In genomic region chr2:3605013-3605961, GRCh38 we compare ENCODE assay signal across 1 cellular context.
TF ChIP-seq lines count a peak whose summit lies in the region.

No MANE protein-coding gene starts in this region.

TF ChIP-seq in HepG2, 621 proteins besides CTCF, POLR2A, EP300 and RAD21 (continues in another document):
- TF ChIP-seq AHDC1 (CRISPR knock-in tag; IDR thresholded peaks at IDR 0.05; ENCODE audit: borderline replicate concordance) = peak; percentile 45; the same call in 1 of the 2 replicates
- no peak for TF ChIP-seq GRHL1 (CRISPR knock-in tag; conservative IDR thresholded peaks at IDR 0.05)
- TF ChIP-seq ELF4 (CRISPR knock-in tag; IDR thresholded peaks at IDR 0.05; ENCODE audit: borderline replicate concordance) = 0 out of 2 replicates have a peak, but pooled peaks have one; percentile 41
- peak; percentile 43 for TF ChIP-seq SIX1 (CRISPR knock-in tag; IDR thresholded peaks at IDR 0.05; ENCODE audit: borderline replicate concordance)
- TF ChIP-seq SIX4 (CRISPR knock-in tag; IDR thresholded peaks at IDR 0.05) = peak; percentile 65
- peak; percentile 34; the same call in 1 of the 2 replicates for TF ChIP-seq MXD4 (CRISPR knock-in tag; IDR thresholded peaks at IDR 0.05)
- no peak for TF ChIP-seq ZNF234 (CRISPR knock-in tag; conservative IDR thresholded peaks at IDR 0.05)
- TF ChIP-seq, protein P1, sequence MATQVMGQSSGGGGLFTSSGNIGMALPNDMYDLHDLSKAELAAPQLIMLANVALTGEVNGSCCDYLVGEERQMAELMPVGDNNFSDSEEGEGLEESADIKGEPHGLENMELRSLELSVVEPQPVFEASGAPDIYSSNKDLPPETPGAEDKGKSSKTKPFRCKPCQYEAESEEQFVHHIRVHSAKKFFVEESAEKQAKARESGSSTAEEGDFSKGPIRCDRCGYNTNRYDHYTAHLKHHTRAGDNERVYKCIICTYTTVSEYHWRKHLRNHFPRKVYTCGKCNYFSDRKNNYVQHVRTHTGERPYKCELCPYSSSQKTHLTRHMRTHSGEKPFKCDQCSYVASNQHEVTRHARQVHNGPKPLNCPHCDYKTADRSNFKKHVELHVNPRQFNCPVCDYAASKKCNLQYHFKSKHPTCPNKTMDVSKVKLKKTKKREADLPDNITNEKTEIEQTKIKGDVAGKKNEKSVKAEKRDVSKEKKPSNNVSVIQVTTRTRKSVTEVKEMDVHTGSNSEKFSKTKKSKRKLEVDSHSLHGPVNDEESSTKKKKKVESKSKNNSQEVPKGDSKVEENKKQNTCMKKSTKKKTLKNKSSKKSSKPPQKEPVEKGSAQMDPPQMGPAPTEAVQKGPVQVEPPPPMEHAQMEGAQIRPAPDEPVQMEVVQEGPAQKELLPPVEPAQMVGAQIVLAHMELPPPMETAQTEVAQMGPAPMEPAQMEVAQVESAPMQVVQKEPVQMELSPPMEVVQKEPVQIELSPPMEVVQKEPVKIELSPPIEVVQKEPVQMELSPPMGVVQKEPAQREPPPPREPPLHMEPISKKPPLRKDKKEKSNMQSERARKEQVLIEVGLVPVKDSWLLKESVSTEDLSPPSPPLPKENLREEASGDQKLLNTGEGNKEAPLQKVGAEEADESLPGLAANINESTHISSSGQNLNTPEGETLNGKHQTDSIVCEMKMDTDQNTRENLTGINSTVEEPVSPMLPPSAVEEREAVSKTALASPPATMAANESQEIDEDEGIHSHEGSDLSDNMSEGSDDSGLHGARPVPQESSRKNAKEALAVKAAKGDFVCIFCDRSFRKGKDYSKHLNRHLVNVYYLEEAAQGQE (IDR thresholded peaks at IDR 0.05; ENCODE audit: borderline replicate concordance in 1 of 2, low read depth in 1 of 2, low read length in 2 of 2) = 0 out of 4 replicates have a peak, but pooled peaks of 1 of the 2 experiments have one; percentile 27
- no peak for TF ChIP-seq MBNL3 (CRISPR knock-in tag; conservative IDR thresholded peaks at IDR 0.05)
- TF ChIP-seq ELF1 (CRISPR knock-in tag; IDR thresholded peaks at IDR 0.05) = no peak
- no peak for TF ChIP-seq ZFP41 (CRISPR knock-in tag; IDR thresholded peaks at IDR 0.05; ENCODE audit: borderline replicate concordance)
- TF ChIP-seq RNF219 (CRISPR knock-in tag; IDR thresholded peaks at IDR 0.05) = no peak
- no peak for TF ChIP-seq HMG20B (CRISPR knock-in tag; conservative IDR thresholded peaks at IDR 0.05)
- peak; percentile 78 for TF ChIP-seq PHF20 (CRISPR knock-in tag; IDR thresholded peaks at IDR 0.05)
- no peak for TF ChIP-seq RELA (CRISPR knock-in tag; IDR thresholded peaks at IDR 0.05)
- TF ChIP-seq NFIC (IDR thresholded peaks at IDR 0.05; ENCODE audit: low read length) = peak; percentile 18; the same call in 1 of the 2 replicates
- peak; percentile 65; the same call in 1 of the 2 replicates for TF ChIP-seq ZBTB4 (CRISPR knock-in tag; IDR thresholded peaks at IDR 0.05; ENCODE audit: borderline replicate concordance)
- TF ChIP-seq ZNF17 (CRISPR knock-in tag; IDR thresholded peaks at IDR 0.05) = no peak
- no peak for TF ChIP-seq ZFYVE20 (CRISPR knock-in tag; IDR thresholded peaks at IDR 0.05; ENCODE audit: borderline replicate concordance, low read depth)
- TF ChIP-seq, protein P2, sequence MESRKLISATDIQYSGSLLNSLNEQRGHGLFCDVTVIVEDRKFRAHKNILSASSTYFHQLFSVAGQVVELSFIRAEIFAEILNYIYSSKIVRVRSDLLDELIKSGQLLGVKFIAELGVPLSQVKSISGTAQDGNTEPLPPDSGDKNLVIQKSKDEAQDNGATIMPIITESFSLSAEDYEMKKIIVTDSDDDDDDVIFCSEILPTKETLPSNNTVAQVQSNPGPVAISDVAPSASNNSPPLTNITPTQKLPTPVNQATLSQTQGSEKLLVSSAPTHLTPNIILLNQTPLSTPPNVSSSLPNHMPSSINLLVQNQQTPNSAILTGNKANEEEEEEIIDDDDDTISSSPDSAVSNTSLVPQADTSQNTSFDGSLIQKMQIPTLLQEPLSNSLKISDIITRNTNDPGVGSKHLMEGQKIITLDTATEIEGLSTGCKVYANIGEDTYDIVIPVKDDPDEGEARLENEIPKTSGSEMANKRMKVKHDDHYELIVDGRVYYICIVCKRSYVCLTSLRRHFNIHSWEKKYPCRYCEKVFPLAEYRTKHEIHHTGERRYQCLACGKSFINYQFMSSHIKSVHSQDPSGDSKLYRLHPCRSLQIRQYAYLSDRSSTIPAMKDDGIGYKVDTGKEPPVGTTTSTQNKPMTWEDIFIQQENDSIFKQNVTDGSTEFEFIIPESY (CRISPR knock-in tag; IDR thresholded peaks at IDR 0.05) = peak; percentile 85; the same call in 1 of the 2 replicates
- peak; percentile 55; the same call in 1 of the 2 replicates for TF ChIP-seq PATZ1 (CRISPR knock-in tag; IDR thresholded peaks at IDR 0.05)
- TF ChIP-seq SP5 (CRISPR knock-in tag; IDR thresholded peaks at IDR 0.05; ENCODE audit: borderline replicate concordance, low read depth) = peak; percentile 71; the same call in 1 of the 2 replicates
- TF ChIP-seq ZNF441 (CRISPR knock-in tag; IDR thresholded peaks at IDR 0.05; ENCODE audit: borderline replicate concordance) = no peak
- peak; percentile 75 for TF ChIP-seq POLR2AphosphoS5 (IDR thresholded peaks at IDR 0.05; ENCODE audit: low read depth, low read length)
- TF ChIP-seq MAF1 (CRISPR knock-in tag; IDR thresholded peaks at IDR 0.05; ENCODE audit: borderline replicate concordance) = no peak
- TF ChIP-seq POLR2G (IDR thresholded peaks at IDR 0.05; ENCODE audit: low read depth, low read length) = peak; percentile 91
- peak; percentile 62 for TF ChIP-seq HNRNPL (IDR thresholded peaks at IDR 0.05; ENCODE audit: low read depth, low read length)
- peak; percentile 26; the same call in 1 of the 2 replicates for TF ChIP-seq HCFC1 (IDR thresholded peaks at IDR 0.05; ENCODE audit: low read depth, low read length)
- TF ChIP-seq ASH2L (IDR thresholded peaks at IDR 0.05; ENCODE audit: insufficient read length, low read depth, low read length) = peak; percentile 51
- TF ChIP-seq MZF1 (CRISPR knock-in tag; IDR thresholded peaks at IDR 0.05; ENCODE audit: borderline replicate concordance) = no peak
- TF ChIP-seq ZNF883 (CRISPR knock-in tag; IDR thresholded peaks at IDR 0.05; ENCODE audit: not compliant biosample characterization) = no peak
